ENCODE assay signal across 19 cellular contexts in genomic region chr7:29413511-29414178, GRCh38.
"Had no signal": no experiment of that assay in that cellular context is flagged by ENCODE, and none has a peak within 500 bp of the region (broad histone marks: within the 10 kb centered on the region; RNA-seq: fewer than 3 reads in every experiment).

No MANE protein-coding gene starts in this region.

- DNase-seq: activated CD4-positive, alpha-beta T cell treated with anti-CD3 and anti-CD28 coated beads for 48 hours; activated naive CD4-positive, alpha-beta T cell treated with Interleukin-2 at 50 U/mL for 16 hours; activated naive CD8-positive, alpha-beta T cell treated with anti-CD3 and anti-CD28 coated beads, Interleukin-2, amount 50 U/mL, for 24 hours; caudate nucleus; effector CD4-positive, alpha-beta T cell; hippocampal formation; left ventricle myocardium inferior; mesendoderm; stimulated activated naive B cell treated with anti-CD40 and anti-IgM and Interleukin-4, amounts not matched to agents 10 μg/mL and 1 μg/mL and 100 μg/mL, for 72 hours; substantia nigra; T-helper 9 cell; upper lobe of right lung had no signal

- ATAC-seq: activated naive CD8-positive, alpha-beta T cell treated with anti-CD3 and anti-CD28 coated beads, Interleukin-2, amount 50 U/mL, for 24 hours; stimulated activated naive B cell treated with anti-CD40 and anti-IgM and Interleukin-4, amounts not matched to agents 10 μg/mL and 1 μg/mL and 100 μg/mL, for 72 hours; upper lobe of right lung had no signal

- H3K27ac ChIP-seq: coronary artery, left ventricle myocardium inferior, ovary, SJSA1, upper lobe of right lung, VCaP had no signal

- H3K4me3 ChIP-seq: coronary artery, left ventricle myocardium inferior, ovary, SJSA1, upper lobe of right lung had no signal

- H3K9me3 Mint-ChIP-seq: activated naive CD8-positive, alpha-beta T cell treated with anti-CD3 and anti-CD28 coated beads, Interleukin-2, amount 50 U/mL, for 24 hours; neural crest cell; stimulated activated naive B cell treated with anti-CD40 and anti-IgM and Interleukin-4, amounts not matched to agents 10 μg/mL and 1 μg/mL and 100 μg/mL, for 72 hours had no signal

- H3K27ac Mint-ChIP-seq: activated naive CD8-positive, alpha-beta T cell treated with anti-CD3 and anti-CD28 coated beads, Interleukin-2, amount 50 U/mL, for 24 hours; stimulated activated naive B cell treated with anti-CD40 and anti-IgM and Interleukin-4, amounts not matched to agents 10 μg/mL and 1 μg/mL and 100 μg/mL, for 72 hours had no signal

- FAIRE-seq: astrocyte, endothelial cell of umbilical vein had no signal

- H3K4me3 Mint-ChIP-seq: activated naive CD8-positive, alpha-beta T cell treated with anti-CD3 and anti-CD28 coated beads, Interleukin-2, amount 50 U/mL, for 24 hours; neural crest cell; stimulated activated naive B cell treated with anti-CD40 and anti-IgM and Interleukin-4, amounts not matched to agents 10 μg/mL and 1 μg/mL and 100 μg/mL, for 72 hours had no signal

- H3K9me3 ChIP-seq: left ventricle myocardium inferior, ovary, SJSA1, upper lobe of right lung had no signal

- H3K4me1 Mint-ChIP-seq: activated naive CD8-positive, alpha-beta T cell treated with anti-CD3 and anti-CD28 coated beads, Interleukin-2, amount 50 U/mL, for 24 hours; stimulated activated naive B cell treated with anti-CD40 and anti-IgM and Interleukin-4, amounts not matched to agents 10 μg/mL and 1 μg/mL and 100 μg/mL, for 72 hours had no signal

- H3K4me1 ChIP-seq: left ventricle myocardium inferior, SJSA1, upper lobe of right lung had no signal

- H3K27me3 ChIP-seq: ovary, upper lobe of right lung had no signal

- H3K36me3 ChIP-seq: left ventricle myocardium inferior, ovary, SJSA1, upper lobe of right lung had no signal

- H3K36me3 Mint-ChIP-seq: stimulated activated naive B cell treated with anti-CD40 and anti-IgM and Interleukin-4, amounts not matched to agents 10 μg/mL and 1 μg/mL and 100 μg/mL, for 72 hours had no signal
